ENCODE assay signal across 1 cellular context in the genomic region with DNA sequence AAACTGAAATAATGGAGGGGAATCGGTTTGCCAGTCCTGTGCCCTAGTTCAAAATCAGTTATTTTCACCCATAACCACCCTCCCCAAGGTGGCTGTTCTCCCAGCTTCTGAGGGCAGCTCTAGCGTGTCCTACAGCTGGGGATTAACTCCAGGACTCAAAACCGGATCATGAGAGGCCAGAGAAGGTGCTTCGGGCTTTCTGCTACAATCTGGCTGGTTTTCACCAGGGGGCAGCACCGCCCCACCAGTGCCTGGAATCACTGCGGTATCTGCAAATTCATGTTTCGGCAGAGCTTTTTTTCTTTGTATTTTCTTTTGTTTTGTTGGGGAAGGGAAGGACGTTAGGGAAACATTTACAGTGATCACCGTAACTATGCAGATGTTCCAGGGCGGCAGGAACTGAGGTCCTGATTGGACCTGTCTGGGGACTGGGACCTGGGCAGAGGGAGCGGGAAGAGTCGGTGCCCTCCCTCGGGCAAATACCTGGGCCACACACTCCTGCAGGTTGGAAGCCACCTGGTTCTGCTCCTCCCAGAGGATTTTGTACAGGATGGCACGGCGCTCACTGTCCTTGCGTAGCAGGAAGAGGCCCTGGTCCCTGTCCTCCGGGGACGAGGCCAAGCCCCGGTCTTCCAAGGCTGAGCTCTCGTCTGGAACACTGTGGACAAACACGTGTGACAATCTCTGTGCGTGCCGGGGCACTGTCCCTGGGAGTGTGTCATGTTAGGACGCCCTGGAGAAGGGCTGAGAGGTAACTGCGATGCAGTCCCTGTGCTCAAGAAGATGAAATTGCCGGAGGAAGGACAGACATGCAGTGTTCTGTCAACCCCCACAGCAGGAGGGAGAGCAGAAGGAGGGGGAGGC.
TF ChIP-seq lines count a peak whose summit lies in the region.

No MANE protein-coding gene starts in this region.

TF ChIP-seq in H1, 55 proteins besides CTCF, POLR2A, EP300 and RAD21 (continued from another document):
- no peak for TF ChIP-seq JUND (IDR thresholded peaks at IDR 0.05; ENCODE audit: low read length)
- no peak for TF ChIP-seq CHD2 (IDR thresholded peaks at IDR 0.05; ENCODE audit: low read length)
- TF ChIP-seq FOSL1 (IDR thresholded peaks at IDR 0.05; ENCODE audit: insufficient read depth, low read depth, low read length), result no peak
- peak; percentile 64 for TF ChIP-seq SAP30 (IDR thresholded peaks at IDR 0.05; ENCODE audit: insufficient read depth, insufficient replicate concordance, low read length)
- TF ChIP-seq GTF2F1 (IDR thresholded peaks at IDR 0.05; ENCODE audit: borderline replicate concordance, low read depth, low read length), result no peak
